In the genomic region with DNA sequence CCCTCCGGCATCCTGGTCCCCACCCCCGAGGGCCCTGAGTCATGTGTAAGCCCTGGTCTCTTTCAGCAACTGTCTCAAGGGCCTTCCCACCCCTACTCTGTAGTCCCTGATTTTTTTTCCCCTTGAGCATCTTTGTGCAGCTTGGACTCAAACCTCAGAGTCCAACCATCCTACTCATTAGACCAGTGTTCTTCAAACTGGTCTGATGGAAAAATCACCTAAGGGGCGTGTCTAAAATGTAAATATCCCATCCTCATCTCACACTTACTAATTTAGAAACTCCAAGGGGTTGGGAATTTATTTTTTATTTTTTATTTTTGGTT, we compare ENCODE assay signal across 8 cellular contexts. TPM values are rescaled to one million over a fixed set of nuclear protein-coding genes. Genes with fewer than 3 reads are reported as not detected.
DNase-seq lines count a peak whose midpoint lies in the region; ATAC-seq and TF ChIP-seq lines count a peak whose summit lies in the region.

No MANE protein-coding gene starts in this region.

- H3K27me3 Mint-ChIP-seq in Calu3 (ENCODE audit: unreplicated experiment) (no peaks in the 10 kb centered on the region), IgD-negative memory B cell (no peaks in the 10 kb centered on the region), natural killer cell (ENCODE audit: low read depth in 2 of 2) (no peaks in the 10 kb centered on the region)

- H3K4me1 Mint-ChIP-seq in Calu3 (ENCODE audit: low read depth, unreplicated experiment) = peaks cover 35% of the 10 kb centered on the region
- peaks cover 22 to 34% (median 25%) of the 10 kb centered on the region in 3 donors for H3K4me1 Mint-ChIP-seq in IgD-negative memory B cell
- peaks cover 33 to 35% of the 10 kb centered on the region in 2 donors for H3K4me1 Mint-ChIP-seq in natural killer cell

- H3K4me3 Mint-ChIP-seq in Calu3 (ENCODE audit: low read depth, unreplicated experiment) = peak overlapping the region; percentile 99
- peak overlapping the region; percentile 92 to 98 (median 96) for H3K4me3 Mint-ChIP-seq in IgD-negative memory B cell
- H3K4me3 Mint-ChIP-seq in natural killer cell = peak overlapping the region; percentile 95

- CTCF ChIA-PET in Calu3 (lab: Charles Lee) = interaction anchor here (2.9 kb wide), 1 partner anchor 53 kb away, joined by 10 read pairs; a partner anchor contains a TSS

- no peak for DNase-seq in Calu3
- no peak for DNase-seq in cardiac fibroblast (ENCODE audit: low read depth in 2 of 2)
- DNase-seq in natural killer cell = no peak
- DNase-seq in superior temporal gyrus (ENCODE audit: extremely low spot score) = no peak
- DNase-seq in central memory CD4-positive, alpha-beta T cell = no peak
- DNase-seq in NCI-H774 (lab: John Stamatoyannopoulos, UW) = no peak
- DNase-seq in NCI-H128 (lab: John Stamatoyannopoulos, UW; ENCODE audit: unreplicated experiment) = no peak

- peak overlapping the region; percentile 72 to 80 for H3K4me3 ChIP-seq in cardiac fibroblast (replicated peaks in 1 of 2; ENCODE audit: low read depth in 2 of 2, low read length in 2 of 2)

- intact Hi-C loops in Calu3 (cut with micrococcal nuclease; ENCODE audit: unreplicated experiment) = no loop called here
- intact Hi-C loops in natural killer cell (cut with micrococcal nuclease) = loop anchor here (5.0 kb wide), 1 partner anchor 51 kb away; a partner anchor contains a TSS

- H3K27ac Mint-ChIP-seq in Calu3 (ENCODE audit: unreplicated experiment) (peak overlapping the region; percentile 74), IgD-negative memory B cell (peak overlapping the region; percentile 89 to 94 (median 92)), natural killer cell (peak overlapping the region; percentile 93)

- peak in 2 of 3 donors; percentile 54 to 55 for ATAC-seq in natural killer cell

- no peaks in the 10 kb centered on the region for H3K9me3 Mint-ChIP-seq in Calu3 (ENCODE audit: low read depth, unreplicated experiment)
- no peaks in the 10 kb centered on the region for H3K9me3 Mint-ChIP-seq in IgD-negative memory B cell
- no peaks in the 10 kb centered on the region for H3K9me3 Mint-ChIP-seq in natural killer cell

- H3K36me3 Mint-ChIP-seq in Calu3 (ENCODE audit: insufficient read depth, unreplicated experiment) (peaks cover 36% of the 10 kb centered on the region), IgD-negative memory B cell (no peaks in the 10 kb centered on the region), natural killer cell (no peaks in the 10 kb centered on the region)

- TF ChIP-seq CTCF in Calu3 (IDR thresholded peaks at IDR 0.05; ENCODE audit: unreplicated experiment) = no peak
- TF ChIP-seq CTCF in cardiac fibroblast (IDR thresholded peaks at IDR 0.05; ENCODE audit: low read depth, low read length) = no peak
- no peak for TF ChIP-seq CTCF in natural killer cell (IDR thresholded peaks at IDR 0.05)

- BruUV-seq in Calu3 (replicated peaks; lab: Mats Ljungman, UMichigan) = TSS peak; percentile 69

RNA-seq across cellular contexts. Expression of a gene that starts 0.6 kb away (rescaled TPM):
- total RNA-seq in Calu3 (2022) = 99.6 and 103 TPM in 2 replicates
- 22.5 TPM for polyA plus RNA-seq in IgD-negative memory B cell
- total RNA-seq in natural killer cell = 10 to 100 TPM; 18.2 to 21.7 (median 20.6) TPM

RNA-seq across cellular contexts. Expression of a gene that starts 4.7 kb away (rescaled TPM):
- total RNA-seq in Calu3 (2022) (79.5 and 90.6 TPM in 2 replicates), natural killer cell (10 to 100 TPM; 46.9 to 54.0 (median 51.8) TPM)
- polyA plus RNA-seq in IgD-negative memory B cell = 73.4 TPM

RNA-seq across cellular contexts. Expression of a gene that starts 52.3 kb away (rescaled TPM):
- total RNA-seq in Calu3 (2022) (22.4 and 22.8 TPM in 2 replicates), natural killer cell (100 to 1,000 TPM in 1 of 3 donors, 10 to 100 TPM in 2; 79.2 to 100 (median 91.9) TPM)
- polyA plus RNA-seq in IgD-negative memory B cell = 49.5 TPM

RNA-seq across cellular contexts. Expression of a gene that starts 56.4 kb away (rescaled TPM):
- total RNA-seq in Calu3 (2022) = 41.8 and 43.8 TPM in 2 replicates
- polyA plus RNA-seq in IgD-negative memory B cell = 24.6 TPM
- total RNA-seq in natural killer cell = 10 to 100 TPM; 11.3 to 13.9 (median 11.5) TPM
